16 cellular contexts compared by ENCODE assay signal in the genomic region with DNA sequence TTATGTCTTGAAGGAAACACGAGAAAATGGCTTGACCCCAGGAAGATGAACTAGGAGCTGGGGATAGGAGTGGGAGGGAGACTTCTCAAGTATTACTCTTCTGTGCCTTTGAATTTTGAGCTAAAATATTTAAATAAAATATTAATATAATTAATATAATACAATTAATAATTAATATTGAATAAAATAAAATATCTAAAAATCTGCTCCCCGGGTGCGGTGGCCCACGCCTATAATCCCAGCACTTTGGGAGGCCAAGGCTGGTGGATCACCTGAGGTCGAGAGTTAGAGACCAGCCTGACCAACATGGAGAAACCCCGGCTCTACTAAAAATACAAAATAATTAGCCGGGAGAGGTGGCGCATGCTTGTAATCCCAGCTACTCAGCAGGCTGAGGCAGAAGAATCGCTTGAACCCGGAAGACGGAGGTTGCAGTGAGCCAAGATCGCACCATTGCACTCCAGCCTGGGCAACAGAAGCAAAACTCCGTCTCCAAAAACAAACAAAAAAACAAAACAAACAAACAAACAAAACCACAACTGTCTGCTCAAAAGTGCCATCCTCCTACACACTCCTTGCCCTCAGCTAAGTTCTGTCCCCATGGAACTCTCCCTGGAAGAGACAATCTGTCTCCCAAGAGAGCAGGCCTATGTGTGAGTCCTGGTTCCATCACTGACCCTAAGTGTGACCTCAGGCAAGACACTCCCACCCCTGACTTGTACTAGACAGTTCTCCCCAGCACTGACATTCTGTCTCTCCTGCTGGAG. TPM values are rescaled to one million over a fixed set of nuclear protein-coding genes. Genes with fewer than 3 reads are reported as not detected.
DNase-seq lines count a peak whose midpoint lies in the region; ATAC-seq and TF ChIP-seq lines count a peak whose summit lies in the region.
"Had no signal": no experiment of that assay in that cellular context is flagged by ENCODE, and none has a peak within 500 bp of the region (broad histone marks: within the 10 kb centered on the region; RNA-seq: fewer than 3 reads in every experiment).

No MANE protein-coding gene starts in this region.

- H3K4me1 Mint-ChIP-seq in MCF 10A (ENCODE audit: insufficient read depth, unreplicated experiment), result peaks cover 82% of the 10 kb centered on the region

- H3K9me3 ChIP-seq in breast epithelium, result no peaks in the 10 kb centered on the region
- no peaks in the 10 kb centered on the region for H3K9me3 ChIP-seq in PC-9 (ENCODE audit: insufficient read depth, low read depth)

- no peak overlapping the region for H3K4me3 ChIP-seq in breast epithelium
- H3K4me3 ChIP-seq in PC-9, result peak overlapping the region; percentile 27; the same call in 1 of the 2 replicates

- no peak overlapping the region for H3K27ac Mint-ChIP-seq in MCF 10A (ENCODE audit: low read depth, unreplicated experiment)
- H3K27ac Mint-ChIP-seq: dendritic cell treated with granulocyte-macrophage colony-stimulating factor and Interleukin-4, amounts not matched to agents 40 ng/mL and 50 ng/mL, for 4 days; IgD-negative memory B cell; natural killer cell treated with Interleukin-12 subunit alpha and Interleukin-12 subunit beta and Interleukin-15 and Interleukin-18, amount 100 ng/mL, for 72 hours had no signal

- peak overlapping the region; percentile 75 for H3K4me2 ChIP-seq in PC-9

- H2AFZ ChIP-seq in PC-9, result no peak overlapping the region

- no peaks in the 10 kb centered on the region for H3K36me3 ChIP-seq in breast epithelium
- H3K36me3 ChIP-seq in PC-9 (ENCODE audit: low read depth), result no peaks in the 10 kb centered on the region

- no peak overlapping the region for H3K4me3 Mint-ChIP-seq in MCF 10A (ENCODE audit: unreplicated experiment)
- H3K4me3 Mint-ChIP-seq: dendritic cell treated with granulocyte-macrophage colony-stimulating factor and Interleukin-4, amounts not matched to agents 40 ng/mL and 50 ng/mL, for 4 days; IgD-negative memory B cell; natural killer cell treated with Interleukin-12 subunit alpha and Interleukin-12 subunit beta and Interleukin-15 and Interleukin-18, amount 100 ng/mL, for 72 hours had no signal

- H4K20me1 ChIP-seq in PC-9 (ENCODE audit: insufficient read depth), result no peaks in the 10 kb centered on the region

- H3K27me3 ChIP-seq in breast epithelium (no peaks in the 10 kb centered on the region), PC-9 (ENCODE audit: insufficient read depth, low read depth) (no peaks in the 10 kb centered on the region)

- intact Hi-C loops in breast epithelium (cut with DNase I; ENCODE audit: low total_unique reads) (no loop called here), MCF 10A (cut with micrococcal nuclease) (no loop called here), PC-9 (cut with micrococcal nuclease; ENCODE audit: unreplicated experiment) (no loop called here)

- no peak for DNase-seq in breast epithelium (ENCODE audit: low spot score in 2 of 2)
- DNase-seq in MCF 10A (ENCODE audit: unreplicated experiment), result no peak
- DNase-seq in PC-9, result no peak
- peak; percentile 74 for DNase-seq in islet precursor cell
- DNase-seq in stimulated activated naive CD4-positive, alpha-beta T cell treated with Interleukin-2 at 50 U/mL for 16 hours (lab: John Stamatoyannopoulos, UW), result no peak
- no peak for DNase-seq in GM19240 (ENCODE audit: insufficient read length, low spot score)
- DNase-seq: activated T-cell treated with anti-CD3 and anti-CD28 coated beads, Interleukin-2, amount 50 U/mL, for 48 hours; NCI-H1092; NCI-H2029; small intestine; stimulated activated CD4-positive, alpha-beta T cell treated with anti-CD3 and anti-CD28 coated beads, Interleukin-2, amount 100 ng/mL, for 48 hours had no signal

- H3K27me3 Mint-ChIP-seq in MCF 10A (ENCODE audit: insufficient read depth, unreplicated experiment), result no peaks in the 10 kb centered on the region
- H3K27me3 Mint-ChIP-seq: dendritic cell treated with granulocyte-macrophage colony-stimulating factor and Interleukin-4, amounts not matched to agents 40 ng/mL and 50 ng/mL, for 4 days had no signal

- H3K4me1 ChIP-seq in breast epithelium (peaks cover 4 to 7% of the 10 kb centered on the region in 2 donors), PC-9 (replicated peaks; ENCODE audit: insufficient read depth) (peaks cover 95% of the 10 kb centered on the region)

- POLR2A ChIA-PET in MCF 10A (lab: Yijun Ruan, JAX), result interaction anchor here (0.9 to 17.3 kb wide), 12 partner anchors 12 to 1099 kb away, joined by 3 to 671 read pairs (median 5); partner anchors contain the start of genes RBCK1, SOX12 and TRIB3
- POLR2A ChIA-PET in PC-9 (lab: Charles Lee; ENCODE audit: unreplicated experiment), result interaction anchor here (0.6 to 1.1 kb wide), 4 partner anchors 12 to 95 kb away, joined by 3 to 43 read pairs (median 18); partner anchors contain the start of genes TBC1D20 and TRIB3

- no peaks in the 10 kb centered on the region for H3K36me3 Mint-ChIP-seq in MCF 10A (ENCODE audit: insufficient read depth, unreplicated experiment)
- H3K36me3 Mint-ChIP-seq: natural killer cell treated with Interleukin-12 subunit alpha and Interleukin-12 subunit beta and Interleukin-15 and Interleukin-18, amount 100 ng/mL, for 72 hours had no signal

- no peak for ATAC-seq in HG02759 (IDR thresholded peaks at IDR 0.05; ENCODE audit: unreplicated experiment)
- ATAC-seq: natural killer cell treated with Interleukin-12 subunit alpha and Interleukin-12 subunit beta and Interleukin-15 and Interleukin-18, amount 100 ng/mL, for 72 hours had no signal

- no peaks in the 10 kb centered on the region for H3K9me3 Mint-ChIP-seq in MCF 10A (ENCODE audit: unreplicated experiment)
- H3K9me3 Mint-ChIP-seq: dendritic cell treated with granulocyte-macrophage colony-stimulating factor and Interleukin-4, amounts not matched to agents 40 ng/mL and 50 ng/mL, for 4 days; IgD-negative memory B cell; natural killer cell treated with Interleukin-12 subunit alpha and Interleukin-12 subunit beta and Interleukin-15 and Interleukin-18, amount 100 ng/mL, for 72 hours had no signal

- no peak for TF ChIP-seq POLR2A in breast epithelium (IDR thresholded peaks at IDR 0.05)

- H3K9me2 ChIP-seq in PC-9 (ENCODE audit: insufficient read depth), result no peaks in the 10 kb centered on the region

- CTCF ChIA-PET in MCF 10A (lab: Yijun Ruan, JAX), result interaction anchor here (0.7 to 4.7 kb wide), 11 partner anchors 14 to 111 kb away, joined by 3 to 38 read pairs (median 3); partner anchors contain the start of gene TRIB3
- CTCF ChIA-PET in PC-9 (lab: Charles Lee), result interaction anchor here (0.5 to 0.7 kb wide), 4 partner anchors 12 to 77 kb away, joined by 3 to 7 read pairs (median 4); no protein-coding TSS in a partner anchor

- H3F3A ChIP-seq in PC-9 (ENCODE audit: insufficient read depth, low read depth), result peaks cover 81% of the 10 kb centered on the region

- TF ChIP-seq CTCF in breast epithelium (IDR thresholded peaks at IDR 0.05), result no peak
- no peak for TF ChIP-seq CTCF in MCF 10A (IDR thresholded peaks at IDR 0.05; ENCODE audit: unreplicated experiment)
- no peak for TF ChIP-seq CTCF in PC-9 (conservative IDR thresholded peaks at IDR 0.05)

- no TSS peak for BruUV-seq in MCF 10A (replicated peaks; lab: Mats Ljungman, UMichigan)
- no TSS peak for BruUV-seq in PC-9 (replicated peaks; lab: Mats Ljungman, UMichigan)

- H3K79me2 ChIP-seq in PC-9 (ENCODE audit: low read depth), result peaks cover 21% of the 10 kb centered on the region

- H3K27ac ChIP-seq in breast epithelium (peak overlapping the region; percentile 52 to 83), PC-9 (peak overlapping the region; percentile 96)
- H3K27ac ChIP-seq: HL-60 had no signal

RNA-seq across cellular contexts. Expression of gene TRIB3, which starts 13.7 kb away (rescaled TPM):
- total RNA-seq in breast epithelium, result 10 to 100 TPM in 2 of 3 donors, 1 to 10 TPM in 1; 4.5 to 18.0 (median 14.5) TPM
- 477 and 598 TPM in 2 replicates for total RNA-seq in MCF 10A (2022)
- 81.0 and 82.0 TPM in 2 replicates for total RNA-seq in PC-9 (2021)

RNA-seq across cellular contexts. Expression of gene NRSN2, which starts 20.0 kb away (rescaled TPM):
- 10 to 100 TPM in 2 of 3 donors, 1 to 10 TPM in 1; 9.4 to 22.3 (median 21.8) TPM for total RNA-seq in breast epithelium
- total RNA-seq in MCF 10A (2022), result 8.2 and 8.4 TPM in 2 replicates
- 15.0 and 16.5 TPM in 2 replicates for total RNA-seq in PC-9 (2021)

RNA-seq across cellular contexts. Expression of gene RBCK1, which starts 41.2 kb away (rescaled TPM):
- total RNA-seq in breast epithelium (10 to 100 TPM; 61.3 to 69.5 (median 66.2) TPM), MCF 10A (2022) (353 and 488 TPM in 2 replicates), PC-9 (2021) (176 and 212 TPM in 2 replicates)

RNA-seq across cellular contexts. Expression of gene SOX12, which starts 41.5 kb away (rescaled TPM):
- total RNA-seq in breast epithelium, result 1 to 10 TPM; 1.1 to 3.7 (median 3.3) TPM
- total RNA-seq in MCF 10A (2022), result 17.2 and 17.6 TPM in 2 replicates
- 49.5 and 57.1 TPM in 2 replicates for total RNA-seq in PC-9 (2021)
